ENCODE assay signal across 8 cellular contexts in the genomic region with DNA sequence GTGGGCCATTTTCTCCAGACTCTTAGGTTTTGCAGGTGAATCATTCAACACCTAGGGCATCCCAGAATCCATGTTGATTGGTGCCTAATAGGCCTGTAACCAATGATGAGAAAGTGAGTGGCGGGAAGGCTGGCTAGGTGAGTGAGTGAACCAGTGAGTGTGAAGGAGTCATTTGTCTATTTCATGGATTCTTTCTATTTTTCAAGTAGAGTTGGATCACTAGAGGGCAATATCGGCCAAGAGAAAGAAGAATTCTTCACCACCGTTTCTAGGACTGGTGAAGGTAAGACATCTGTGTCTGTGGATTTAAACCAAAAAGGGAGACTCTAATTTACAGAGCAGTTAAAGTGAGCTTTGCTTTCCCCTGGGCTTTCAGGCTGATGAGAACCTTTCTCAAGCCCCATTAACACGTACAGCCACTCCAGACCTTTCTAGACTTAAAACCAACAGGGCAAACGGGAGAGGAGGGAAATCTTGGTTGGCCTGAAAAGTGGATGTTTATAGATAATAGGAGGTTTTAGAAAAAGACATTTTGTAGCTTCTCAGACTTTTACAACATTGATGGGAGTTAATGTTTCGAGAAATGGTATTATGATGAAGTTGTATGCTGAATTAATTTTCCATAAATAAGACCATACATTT.
DNase-seq lines count a peak whose midpoint lies in the region; ATAC-seq and TF ChIP-seq lines count a peak whose summit lies in the region.

No MANE protein-coding gene starts in this region.

- no peak overlapping the region for H3K4me3 Mint-ChIP-seq in CD4-positive, alpha-beta T cell

- H3K4me1 Mint-ChIP-seq in CD4-positive, alpha-beta T cell (ENCODE audit: low read depth): no peaks in the 10 kb centered on the region

- H3K27ac Mint-ChIP-seq in CD4-positive, alpha-beta T cell: no peak overlapping the region

- no peak overlapping the region for H3K4me3 ChIP-seq in mucosa of descending colon

- no peak for DNase-seq in CD4-positive, alpha-beta T cell
- DNase-seq in NCI-H1694 (lab: John Stamatoyannopoulos, UW) (peak; percentile 69), astrocyte of the hippocampus (ENCODE audit: low read depth, low spot score) (peak; percentile 75), left kidney (ENCODE audit: low read depth, low spot score) (peak; percentile 87), mucosa of descending colon (no peak)

- no peaks in the 10 kb centered on the region for H3K9me3 Mint-ChIP-seq in CD4-positive, alpha-beta T cell

- no peaks in the 10 kb centered on the region for H3K36me3 ChIP-seq in mucosa of descending colon (ENCODE audit: low read depth)

- H3K27me3 ChIP-seq in CD4-positive, alpha-beta T cell (ENCODE audit: control insufficient read depth, insufficient read depth, low read length): no peaks in the 10 kb centered on the region

- POLR2A ChIA-PET in CD4-positive, alpha-beta T cell (lab: Charles Lee): no interaction called here

- no peak overlapping the region for H3K27ac ChIP-seq in CD4-positive, alpha-beta T cell (ENCODE audit: low read depth, low read length)

- intact Hi-C loops in CD4-positive, alpha-beta T cell (cut with DNase I, micrococcal nuclease): loop anchor here (1.0 to 10.0 kb wide), 5 partner anchors 290 to 903 kb away; a partner anchor contains a TSS
- intact Hi-C loops in mucosa of descending colon (cut with DNase I, micrococcal nuclease): loop anchor here in 1 of 2 donors (10.0 kb wide), 1 partner anchor 540 kb away; no protein-coding TSS in a partner anchor

- H3K27me3 Mint-ChIP-seq in CD4-positive, alpha-beta T cell: no peaks in the 10 kb centered on the region

- no peaks in the 10 kb centered on the region for H3K36me3 Mint-ChIP-seq in CD4-positive, alpha-beta T cell (ENCODE audit: low read depth)

- no peaks in the 10 kb centered on the region for H3K4me1 ChIP-seq in mucosa of descending colon (ENCODE audit: low read depth)

- H3K9me3 ChIP-seq in CD4-positive, alpha-beta T cell (ENCODE audit: control insufficient read depth, low read length): no peaks in the 10 kb centered on the region
- no peaks in the 10 kb centered on the region for H3K9me3 ChIP-seq in mucosa of descending colon

- no peak for ATAC-seq in CD4-positive, alpha-beta T cell (ENCODE audit: poor library complexity)
- peak; percentile 52 for ATAC-seq in GM18517 (IDR thresholded peaks at IDR 0.05; ENCODE audit: unreplicated experiment)
- no peak for ATAC-seq in GM19035 (IDR thresholded peaks at IDR 0.05; ENCODE audit: unreplicated experiment)
- no peak for ATAC-seq in mucosa of descending colon
- ATAC-seq in GM19397 (IDR thresholded peaks at IDR 0.05; ENCODE audit: unreplicated experiment): no peak

- peak; percentile 32 for TF ChIP-seq CTCF in CD4-positive, alpha-beta T cell (IDR thresholded peaks at IDR 0.05)
- no peak for TF ChIP-seq CTCF in mucosa of descending colon (IDR thresholded peaks at IDR 0.05)

- CTCF ChIA-PET in CD4-positive, alpha-beta T cell (lab: Charles Lee): interaction anchor here (2.1 kb wide), 1 partner anchor 542 kb away, joined by 8 read pairs; no protein-coding TSS in a partner anchor

Comparison
In these comparisons a context has a peak if more than half of its experiments do, and no peak if none do; other contexts are left out.
1. DNase-seq: peak in NCI-H1694 (single experiment), astrocyte of the hippocampus (single experiment) and left kidney (single experiment); none in CD4-positive, alpha-beta T cell (0 of 10) and mucosa of descending colon (0 of 3).